Comparison of ENCODE assay signal across 8 cellular contexts in genomic region chr3:30347679-30348216, GRCh38.
DNase-seq lines count a peak whose midpoint lies in the region; ATAC-seq and TF ChIP-seq lines count a peak whose summit lies in the region.

No MANE protein-coding gene starts in this region.

- H3K4me1 Mint-ChIP-seq in activated naive CD4-positive, alpha-beta T cell treated with anti-CD3 and anti-CD28 coated beads, Interleukin-2, amount 10 ng/mL, durations not matched to agents 7 days and 5 days: peaks cover 69% of the 10 kb centered on the region

- 0 out of 2 replicates have a peak, but pooled peaks cover 6% of the 10 kb centered on the region for H3K9me2 ChIP-seq in Karpas-422 (replicated peaks; ENCODE audit: insufficient read depth, low read length)

- TF ChIP-seq CTCF in left ventricle myocardium inferior (IDR thresholded peaks at IDR 0.05; ENCODE audit: borderline replicate concordance): no peak

- H3K27me3 Mint-ChIP-seq in activated naive CD4-positive, alpha-beta T cell treated with anti-CD3 and anti-CD28 coated beads, Interleukin-2, amount 10 ng/mL, durations not matched to agents 7 days and 5 days: peaks cover 8% of the 10 kb centered on the region

- intact Hi-C loops in left ventricle myocardium inferior (cut with micrococcal nuclease): loop anchor here (10.0 kb wide), 1 partner anchor 257 kb away; the partner anchor contains the start of gene TGFBR2
- intact Hi-C loops in Right ventricle myocardium inferior (cut with DNase I): no loop called here

- no peaks in the 10 kb centered on the region for H3K79me2 ChIP-seq in Karpas-422 (ENCODE audit: low read length)

- H3K27ac Mint-ChIP-seq in activated naive CD4-positive, alpha-beta T cell treated with anti-CD3 and anti-CD28 coated beads, Interleukin-2, amount 10 ng/mL, durations not matched to agents 7 days and 5 days: peak overlapping the region; percentile 83

- H4K20me1 ChIP-seq in Karpas-422 (ENCODE audit: insufficient read depth, low read depth, low read length): no peaks in the 10 kb centered on the region

- H3K4me3 ChIP-seq in left ventricle myocardium inferior: no peak overlapping the region
- H3K4me3 ChIP-seq in Karpas-422 (ENCODE audit: low read length): no peak overlapping the region

- H3K27ac ChIP-seq in left ventricle myocardium inferior (replicated peaks) (peak overlapping the region; percentile 83), Karpas-422 (ENCODE audit: low read length) (no peak overlapping the region)

- DNase-seq in left ventricle myocardium inferior: no peak
- DNase-seq in Right ventricle myocardium inferior (ENCODE audit: missing footprints): no peak
- peak; percentile 58 for DNase-seq in activated naive CD4-positive, alpha-beta T cell treated with anti-CD3 and anti-CD28 coated beads, Interleukin-2, amount 10 ng/mL, durations not matched to agents 7 days and 5 days
- peak; percentile 73 for DNase-seq in pulmonary artery endothelial cell (ENCODE audit: low read depth, low spot score)
- DNase-seq in iPS-NIHi7 (ENCODE audit: extremely low spot score): no peak
- no peak for DNase-seq in Karpas-422
- no peak for DNase-seq in T-helper 9 cell

- H3K27me3 ChIP-seq in left ventricle myocardium inferior (ENCODE audit: low read depth): no peaks in the 10 kb centered on the region
- H3K27me3 ChIP-seq in Karpas-422 (ENCODE audit: low read length): no peaks in the 10 kb centered on the region

- H3K36me3 Mint-ChIP-seq in activated naive CD4-positive, alpha-beta T cell treated with anti-CD3 and anti-CD28 coated beads, Interleukin-2, amount 10 ng/mL, durations not matched to agents 7 days and 5 days: peaks cover 12% of the 10 kb centered on the region

- H3K4me2 ChIP-seq in Karpas-422 (ENCODE audit: low read depth, low read length, poor library complexity, severe bottlenecking): no peak overlapping the region

- H3K4me1 ChIP-seq in left ventricle myocardium inferior (peaks cover 82% of the 10 kb centered on the region), Karpas-422 (ENCODE audit: low read length) (no peaks in the 10 kb centered on the region)

- CTCF ChIA-PET in activated naive CD4-positive, alpha-beta T cell treated with anti-CD3 and anti-CD28 coated beads, Interleukin-2, amount 10 ng/mL, durations not matched to agents 7 days and 5 days (lab: Charles Lee): interaction anchor here (0.5 to 2.8 kb wide), 3 partner anchors 28 to 311 kb away, joined by 3 to 10 read pairs (median 4); no protein-coding TSS in a partner anchor

- no peak overlapping the region for H3K9ac ChIP-seq in Karpas-422 (ENCODE audit: low read length)

- no peak overlapping the region for H3K4me3 Mint-ChIP-seq in activated naive CD4-positive, alpha-beta T cell treated with anti-CD3 and anti-CD28 coated beads, Interleukin-2, amount 10 ng/mL, durations not matched to agents 7 days and 5 days

- no peak overlapping the region for H2AFZ ChIP-seq in Karpas-422 (ENCODE audit: low read length)

- ATAC-seq in Right ventricle myocardium inferior (no peak), HG03469 (IDR thresholded peaks at IDR 0.05; ENCODE audit: unreplicated experiment) (peak; percentile 89)

- H3K9me3 Mint-ChIP-seq in activated naive CD4-positive, alpha-beta T cell treated with anti-CD3 and anti-CD28 coated beads, Interleukin-2, amount 10 ng/mL, durations not matched to agents 7 days and 5 days: no peaks in the 10 kb centered on the region

- no peaks in the 10 kb centered on the region for H3K36me3 ChIP-seq in left ventricle myocardium inferior
- no peaks in the 10 kb centered on the region for H3K36me3 ChIP-seq in Karpas-422 (ENCODE audit: insufficient read depth, low read length)

- H3K9me3 ChIP-seq in left ventricle myocardium inferior (replicated peaks): no peaks in the 10 kb centered on the region
- H3K9me3 ChIP-seq in Karpas-422 (ENCODE audit: low read length): no peaks in the 10 kb centered on the region

Comparison
In these comparisons a context has a peak if more than half of its experiments do, and no peak if none do; other contexts are left out.
1. DNase-seq: peak in activated naive CD4-positive, alpha-beta T cell treated with anti-CD3 and anti-CD28 coated beads, Interleukin-2, amount 10 ng/mL, durations not matched to agents 7 days and 5 days (single experiment) and pulmonary artery endothelial cell (single experiment); none in left ventricle myocardium inferior (single experiment), Right ventricle myocardium inferior (single experiment), iPS-NIHi7 (single experiment), Karpas-422 (single experiment) and T-helper 9 cell (single experiment).